In genomic region chr14:64636208-64636979, GRCh38 we compare ENCODE assay signal across 8 cellular contexts.
DNase-seq lines count a peak whose midpoint lies in the region; ATAC-seq and TF ChIP-seq lines count a peak whose summit lies in the region.

No MANE protein-coding gene starts in this region.

- no peak overlapping the region for H3K27ac Mint-ChIP-seq in CD4-positive, alpha-beta T cell
- no peak overlapping the region for H3K27ac Mint-ChIP-seq in T-helper 2 cell treated with Interferon-gamma antibody and Interleukin-4, amounts not matched to agents 5 μg/mL and 100 μg/mL, for 36 hours

- H3K36me3 ChIP-seq in right atrium auricular region = no peaks in the 10 kb centered on the region

- peaks cover 9% of the 10 kb centered on the region for H3K27me3 ChIP-seq in CD4-positive, alpha-beta T cell (ENCODE audit: control insufficient read depth, insufficient read depth, low read length)
- no peaks in the 10 kb centered on the region for H3K27me3 ChIP-seq in right atrium auricular region

- no peaks in the 10 kb centered on the region for H3K9me3 Mint-ChIP-seq in CD4-positive, alpha-beta T cell
- no peaks in the 10 kb centered on the region for H3K9me3 Mint-ChIP-seq in T-helper 2 cell treated with Interferon-gamma antibody and Interleukin-4, amounts not matched to agents 5 μg/mL and 100 μg/mL, for 36 hours

- H3K4me3 ChIP-seq in right atrium auricular region (no peak overlapping the region), retinal pigment epithelial cell (ENCODE audit: low read length) (no peak overlapping the region)

- no peaks in the 10 kb centered on the region for H3K9me3 ChIP-seq in CD4-positive, alpha-beta T cell (ENCODE audit: control insufficient read depth, low read length)
- no peaks in the 10 kb centered on the region for H3K9me3 ChIP-seq in right atrium auricular region

- CTCF ChIA-PET in CD4-positive, alpha-beta T cell (lab: Charles Lee) = interaction anchor here (0.7 to 2.2 kb wide), 5 partner anchors 11 to 298 kb away, joined by 3 to 11 read pairs (median 3); no protein-coding TSS in a partner anchor

- peaks cover 11% of the 10 kb centered on the region for H3K27me3 Mint-ChIP-seq in CD4-positive, alpha-beta T cell
- peaks cover 5% of the 10 kb centered on the region for H3K27me3 Mint-ChIP-seq in T-helper 2 cell treated with Interferon-gamma antibody and Interleukin-4, amounts not matched to agents 5 μg/mL and 100 μg/mL, for 36 hours (ENCODE audit: low read depth)

- peak; percentile 95 for ATAC-seq in CD4-positive, alpha-beta T cell (ENCODE audit: poor library complexity)
- peak; percentile 69 for ATAC-seq in GM21529 (IDR thresholded peaks at IDR 0.05; ENCODE audit: unreplicated experiment)
- no peak for ATAC-seq in HG03045 (IDR thresholded peaks at IDR 0.05; ENCODE audit: unreplicated experiment)

- no peak overlapping the region for H3K27ac ChIP-seq in CD4-positive, alpha-beta T cell (ENCODE audit: low read depth, low read length)
- H3K27ac ChIP-seq in right atrium auricular region = no peak overlapping the region

- peak; percentile 44 to 73 (median 63) for DNase-seq in CD4-positive, alpha-beta T cell
- peak; percentile 20 for DNase-seq in NCI-H1436 treated with DMSO at 0.1 percent for 48 hours (lab: John Stamatoyannopoulos, UW)
- DNase-seq in T-helper 2 cell treated with Interferon-gamma antibody and Interleukin-4, amounts not matched to agents 5 μg/mL and 100 μg/mL, for 36 hours (ENCODE audit: low spot score) = peak; percentile 48
- DNase-seq in amygdala (lab: John Stamatoyannopoulos, UW) = peak in 51 of 56 donors; percentile 4 to 81 (median 51)
- DNase-seq in right atrium auricular region (ENCODE audit: low spot score) = peak; percentile 79
- DNase-seq in retinal pigment epithelial cell (ENCODE audit: low read depth) = no peak

- H3K36me3 Mint-ChIP-seq in CD4-positive, alpha-beta T cell (ENCODE audit: low read depth) = no peaks in the 10 kb centered on the region
- no peaks in the 10 kb centered on the region for H3K36me3 Mint-ChIP-seq in T-helper 2 cell treated with Interferon-gamma antibody and Interleukin-4, amounts not matched to agents 5 μg/mL and 100 μg/mL, for 36 hours (ENCODE audit: low read depth)

- no peak overlapping the region for H3K4me3 Mint-ChIP-seq in CD4-positive, alpha-beta T cell
- no peak overlapping the region for H3K4me3 Mint-ChIP-seq in T-helper 2 cell treated with Interferon-gamma antibody and Interleukin-4, amounts not matched to agents 5 μg/mL and 100 μg/mL, for 36 hours

- H3K4me1 ChIP-seq in right atrium auricular region = no peaks in the 10 kb centered on the region

- intact Hi-C loops in CD4-positive, alpha-beta T cell (cut with DNase I, micrococcal nuclease) = loop anchor here (1.0 to 5.0 kb wide), 5 partner anchors 96 to 292 kb away; partner anchors contain the start of gene HSPA2 (in 2 of the 2)

- POLR2A ChIA-PET in CD4-positive, alpha-beta T cell (lab: Charles Lee) = interaction anchor here (1.3 to 2.6 kb wide), 2 partner anchors 95 to 131 kb away, joined by 3 to 9 read pairs; partner anchors contain the start of gene HSPA2

- no peaks in the 10 kb centered on the region for H3K4me1 Mint-ChIP-seq in CD4-positive, alpha-beta T cell (ENCODE audit: low read depth)
- H3K4me1 Mint-ChIP-seq in T-helper 2 cell treated with Interferon-gamma antibody and Interleukin-4, amounts not matched to agents 5 μg/mL and 100 μg/mL, for 36 hours (ENCODE audit: low read depth) = peaks cover 3% of the 10 kb centered on the region

- peak; percentile 92 for TF ChIP-seq CTCF in CD4-positive, alpha-beta T cell (IDR thresholded peaks at IDR 0.05)
- peak; percentile 92 to 93 for TF ChIP-seq CTCF in right atrium auricular region (IDR thresholded peaks at IDR 0.05)
- TF ChIP-seq CTCF in retinal pigment epithelial cell (conservative IDR thresholded peaks at IDR 0.05; ENCODE audit: low read depth, low read length) = peak; percentile 85
